Comparison of ENCODE assay signal across 1 cellular context in the genomic region with DNA sequence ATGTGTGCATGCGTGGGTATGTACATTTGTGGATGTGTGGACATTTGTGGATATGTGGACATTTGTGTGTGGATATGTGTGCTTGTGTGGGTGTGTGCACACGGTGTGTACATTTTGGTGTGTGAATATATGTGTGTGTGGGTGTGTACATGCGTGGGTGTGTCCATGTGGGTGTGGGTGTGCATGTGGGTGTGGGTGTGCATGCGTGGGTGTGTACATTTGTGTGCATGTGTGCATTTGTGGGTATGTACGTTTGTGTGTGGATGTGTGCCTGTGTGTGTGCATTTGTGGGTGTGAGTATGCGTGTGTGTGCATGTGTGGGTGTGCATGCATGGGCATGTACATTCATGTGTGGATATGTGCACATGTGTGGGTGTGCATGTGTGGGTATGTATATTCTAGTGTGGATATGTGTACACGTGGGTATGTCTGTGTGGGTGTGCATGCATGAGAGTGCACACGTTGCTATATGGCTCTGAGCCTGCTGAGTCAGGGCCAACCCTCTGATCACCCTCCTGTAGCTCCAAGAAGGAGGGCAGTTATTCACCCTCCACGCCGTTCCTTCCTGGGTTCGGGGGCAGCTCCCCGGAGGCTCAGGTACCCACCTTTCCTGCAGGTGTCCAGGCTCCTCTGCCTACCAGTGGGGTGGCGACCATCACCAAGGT.
TF ChIP-seq lines count a peak whose summit lies in the region.

No MANE protein-coding gene starts in this region.

TF ChIP-seq in HepG2, 621 proteins besides CTCF, POLR2A, EP300 and RAD21:
- TF ChIP-seq ZNF432 (CRISPR knock-in tag; IDR thresholded peaks at IDR 0.05; ENCODE audit: borderline replicate concordance), result no peak
- TF ChIP-seq TARDBP (CRISPR knock-in tag; IDR thresholded peaks at IDR 0.05), result 0 out of 2 replicates have a peak, but pooled peaks have one; percentile 26
- TF ChIP-seq IKZF1 (IDR thresholded peaks at IDR 0.05), result 0 out of 2 replicates have a peak, but pooled peaks have one; percentile 36
- TF ChIP-seq, protein P1, sequence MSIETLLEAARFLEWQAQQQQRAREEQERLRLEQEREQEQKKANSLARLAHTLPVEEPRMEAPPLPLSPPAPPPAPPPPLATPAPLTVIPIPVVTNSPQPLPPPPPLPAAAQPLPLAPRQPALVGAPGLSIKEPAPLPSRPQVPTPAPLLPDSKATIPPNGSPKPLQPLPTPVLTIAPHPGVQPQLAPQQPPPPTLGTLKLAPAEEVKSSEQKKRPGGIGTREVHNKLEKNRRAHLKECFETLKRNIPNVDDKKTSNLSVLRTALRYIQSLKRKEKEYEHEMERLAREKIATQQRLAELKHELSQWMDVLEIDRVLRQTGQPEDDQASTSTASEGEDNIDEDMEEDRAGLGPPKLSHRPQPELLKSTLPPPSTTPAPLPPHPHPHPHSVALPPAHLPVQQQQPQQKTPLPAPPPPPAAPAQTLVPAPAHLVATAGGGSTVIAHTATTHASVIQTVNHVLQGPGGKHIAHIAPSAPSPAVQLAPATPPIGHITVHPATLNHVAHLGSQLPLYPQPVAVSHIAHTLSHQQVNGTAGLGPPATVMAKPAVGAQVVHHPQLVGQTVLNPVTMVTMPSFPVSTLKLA (IDR thresholded peaks at IDR 0.05), result peak; percentile 77
- TF ChIP-seq, protein P2, sequence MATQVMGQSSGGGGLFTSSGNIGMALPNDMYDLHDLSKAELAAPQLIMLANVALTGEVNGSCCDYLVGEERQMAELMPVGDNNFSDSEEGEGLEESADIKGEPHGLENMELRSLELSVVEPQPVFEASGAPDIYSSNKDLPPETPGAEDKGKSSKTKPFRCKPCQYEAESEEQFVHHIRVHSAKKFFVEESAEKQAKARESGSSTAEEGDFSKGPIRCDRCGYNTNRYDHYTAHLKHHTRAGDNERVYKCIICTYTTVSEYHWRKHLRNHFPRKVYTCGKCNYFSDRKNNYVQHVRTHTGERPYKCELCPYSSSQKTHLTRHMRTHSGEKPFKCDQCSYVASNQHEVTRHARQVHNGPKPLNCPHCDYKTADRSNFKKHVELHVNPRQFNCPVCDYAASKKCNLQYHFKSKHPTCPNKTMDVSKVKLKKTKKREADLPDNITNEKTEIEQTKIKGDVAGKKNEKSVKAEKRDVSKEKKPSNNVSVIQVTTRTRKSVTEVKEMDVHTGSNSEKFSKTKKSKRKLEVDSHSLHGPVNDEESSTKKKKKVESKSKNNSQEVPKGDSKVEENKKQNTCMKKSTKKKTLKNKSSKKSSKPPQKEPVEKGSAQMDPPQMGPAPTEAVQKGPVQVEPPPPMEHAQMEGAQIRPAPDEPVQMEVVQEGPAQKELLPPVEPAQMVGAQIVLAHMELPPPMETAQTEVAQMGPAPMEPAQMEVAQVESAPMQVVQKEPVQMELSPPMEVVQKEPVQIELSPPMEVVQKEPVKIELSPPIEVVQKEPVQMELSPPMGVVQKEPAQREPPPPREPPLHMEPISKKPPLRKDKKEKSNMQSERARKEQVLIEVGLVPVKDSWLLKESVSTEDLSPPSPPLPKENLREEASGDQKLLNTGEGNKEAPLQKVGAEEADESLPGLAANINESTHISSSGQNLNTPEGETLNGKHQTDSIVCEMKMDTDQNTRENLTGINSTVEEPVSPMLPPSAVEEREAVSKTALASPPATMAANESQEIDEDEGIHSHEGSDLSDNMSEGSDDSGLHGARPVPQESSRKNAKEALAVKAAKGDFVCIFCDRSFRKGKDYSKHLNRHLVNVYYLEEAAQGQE (IDR thresholded peaks at IDR 0.05; ENCODE audit: borderline replicate concordance in 1 of 2, low read depth in 1 of 2, low read length in 2 of 2), result no peak
- TF ChIP-seq, protein P3, sequence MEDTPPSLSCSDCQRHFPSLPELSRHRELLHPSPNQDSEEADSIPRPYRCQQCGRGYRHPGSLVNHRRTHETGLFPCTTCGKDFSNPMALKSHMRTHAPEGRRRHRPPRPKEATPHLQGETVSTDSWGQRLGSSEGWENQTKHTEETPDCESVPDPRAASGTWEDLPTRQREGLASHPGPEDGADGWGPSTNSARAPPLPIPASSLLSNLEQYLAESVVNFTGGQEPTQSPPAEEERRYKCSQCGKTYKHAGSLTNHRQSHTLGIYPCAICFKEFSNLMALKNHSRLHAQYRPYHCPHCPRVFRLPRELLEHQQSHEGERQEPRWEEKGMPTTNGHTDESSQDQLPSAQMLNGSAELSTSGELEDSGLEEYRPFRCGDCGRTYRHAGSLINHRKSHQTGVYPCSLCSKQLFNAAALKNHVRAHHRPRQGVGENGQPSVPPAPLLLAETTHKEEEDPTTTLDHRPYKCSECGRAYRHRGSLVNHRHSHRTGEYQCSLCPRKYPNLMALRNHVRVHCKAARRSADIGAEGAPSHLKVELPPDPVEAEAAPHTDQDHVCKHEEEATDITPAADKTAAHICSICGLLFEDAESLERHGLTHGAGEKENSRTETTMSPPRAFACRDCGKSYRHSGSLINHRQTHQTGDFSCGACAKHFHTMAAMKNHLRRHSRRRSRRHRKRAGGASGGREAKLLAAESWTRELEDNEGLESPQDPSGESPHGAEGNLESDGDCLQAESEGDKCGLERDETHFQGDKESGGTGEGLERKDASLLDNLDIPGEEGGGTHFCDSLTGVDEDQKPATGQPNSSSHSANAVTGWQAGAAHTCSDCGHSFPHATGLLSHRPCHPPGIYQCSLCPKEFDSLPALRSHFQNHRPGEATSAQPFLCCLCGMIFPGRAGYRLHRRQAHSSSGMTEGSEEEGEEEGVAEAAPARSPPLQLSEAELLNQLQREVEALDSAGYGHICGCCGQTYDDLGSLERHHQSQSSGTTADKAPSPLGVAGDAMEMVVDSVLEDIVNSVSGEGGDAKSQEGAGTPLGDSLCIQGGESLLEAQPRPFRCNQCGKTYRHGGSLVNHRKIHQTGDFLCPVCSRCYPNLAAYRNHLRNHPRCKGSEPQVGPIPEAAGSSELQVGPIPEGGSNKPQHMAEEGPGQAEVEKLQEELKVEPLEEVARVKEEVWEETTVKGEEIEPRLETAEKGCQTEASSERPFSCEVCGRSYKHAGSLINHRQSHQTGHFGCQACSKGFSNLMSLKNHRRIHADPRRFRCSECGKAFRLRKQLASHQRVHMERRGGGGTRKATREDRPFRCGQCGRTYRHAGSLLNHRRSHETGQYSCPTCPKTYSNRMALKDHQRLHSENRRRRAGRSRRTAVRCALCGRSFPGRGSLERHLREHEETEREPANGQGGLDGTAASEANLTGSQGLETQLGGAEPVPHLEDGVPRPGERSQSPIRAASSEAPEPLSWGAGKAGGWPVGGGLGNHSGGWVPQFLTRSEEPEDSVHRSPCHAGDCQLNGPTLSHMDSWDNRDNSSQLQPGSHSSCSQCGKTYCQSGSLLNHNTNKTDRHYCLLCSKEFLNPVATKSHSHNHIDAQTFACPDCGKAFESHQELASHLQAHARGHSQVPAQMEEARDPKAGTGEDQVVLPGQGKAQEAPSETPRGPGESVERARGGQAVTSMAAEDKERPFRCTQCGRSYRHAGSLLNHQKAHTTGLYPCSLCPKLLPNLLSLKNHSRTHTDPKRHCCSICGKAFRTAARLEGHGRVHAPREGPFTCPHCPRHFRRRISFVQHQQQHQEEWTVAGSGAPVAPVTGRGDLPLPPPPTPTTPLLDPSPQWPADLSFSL (CRISPR knock-in tag; IDR thresholded peaks at IDR 0.05), result peak; percentile 71; the same call in 1 of the 2 replicates
- TF ChIP-seq FLYWCH1 (CRISPR knock-in tag; IDR thresholded peaks at IDR 0.05), result no peak
